8 cellular contexts compared by ENCODE assay signal in genomic region chr19:19193926-19194325, GRCh38. TPM values are rescaled to one million over a fixed set of nuclear protein-coding genes. Genes with fewer than 3 reads are reported as not detected.
DNase-seq lines count a peak whose midpoint lies in the region; ATAC-seq and TF ChIP-seq lines count a peak whose summit lies in the region.
"Had no signal": no experiment of that assay in that cellular context is flagged by ENCODE, and none has a peak within 500 bp of the region (broad histone marks: within the 10 kb centered on the region; RNA-seq: fewer than 3 reads in every experiment).

No MANE protein-coding gene starts in this region.

- no peaks in the 10 kb centered on the region for H3K9me3 ChIP-seq in heart right ventricle
- H3K9me3 ChIP-seq: stomach had no signal

- H3K4me1 ChIP-seq in heart right ventricle: peaks cover 9 to 54% (median 45%) of the 10 kb centered on the region in 9 donors

- intact Hi-C loops in heart right ventricle (cut with DNase I) (loop anchor here in 3 of 10 donors (5.0 to 10.0 kb wide), 3 partner anchors 128 to 301 kb away; partner anchors contain the start of genes MAU2 (in 3 of the 3) and SUGP1 (in 3 of the 3)), cardiac septum (cut with DNase I) (loop anchor here (2.0 to 10.0 kb wide), 4 partner anchors 127 to 311 kb away; partner anchors contain the start of genes GATAD2A, MAU2, SLC25A42 and SUGP1)

- H3K27me3 ChIP-seq in heart right ventricle: no peaks in the 10 kb centered on the region
- H3K27me3 ChIP-seq: stomach had no signal

- H3K36me3 Mint-ChIP-seq in endothelial cell (ENCODE audit: low read depth, unreplicated experiment) (peaks cover 21% of the 10 kb centered on the region), type B pancreatic cell (peaks cover 7% of the 10 kb centered on the region)

- H3K4me1 Mint-ChIP-seq in endothelial cell (ENCODE audit: unreplicated experiment) (peaks cover 24% of the 10 kb centered on the region), type B pancreatic cell (ENCODE audit: unreplicated experiment) (peaks cover 10% of the 10 kb centered on the region)

- ATAC-seq in heart right ventricle: no peak

- DNase-seq in heart right ventricle (no peak), cardiac septum (ENCODE audit: low spot score) (no peak), endothelial cell (ENCODE audit: low spot score) (no peak), type B pancreatic cell (ENCODE audit: extremely low spot score, unreplicated experiment) (no peak), GM20000 (ENCODE audit: low spot score) (no peak), KBM-7 (no peak)
- DNase-seq: stomach, SW 1271 had no signal

- H3K4me3 Mint-ChIP-seq in endothelial cell (ENCODE audit: unreplicated experiment): peak overlapping the region; percentile 97
- H3K4me3 Mint-ChIP-seq in type B pancreatic cell: peak overlapping the region; percentile 98

- no peak for TF ChIP-seq CTCF in heart right ventricle (IDR thresholded peaks at IDR 0.05)
- no peak for TF ChIP-seq CTCF in endothelial cell (IDR thresholded peaks at IDR 0.05; ENCODE audit: unreplicated experiment)
- no peak for TF ChIP-seq CTCF in type B pancreatic cell (conservative IDR thresholded peaks at IDR 0.05)
- TF ChIP-seq CTCF in GM20000 (IDR thresholded peaks at IDR 0.05; ENCODE audit: extremely low read depth, missing control alignments): no peak

- H3K27ac ChIP-seq in heart right ventricle: peak overlapping the region in 9 of 10 donors; percentile 2 to 100 (median 100)

- H3K27me3 Mint-ChIP-seq in endothelial cell (ENCODE audit: unreplicated experiment) (peaks cover 14% of the 10 kb centered on the region), type B pancreatic cell (no peaks in the 10 kb centered on the region)

- peak overlapping the region in 8 of 10 donors; percentile 76 to 99 (median 93) for H3K4me3 ChIP-seq in heart right ventricle

- no peaks in the 10 kb centered on the region for H3K9me3 Mint-ChIP-seq in endothelial cell (ENCODE audit: unreplicated experiment)
- no peaks in the 10 kb centered on the region for H3K9me3 Mint-ChIP-seq in type B pancreatic cell

- in situ Hi-C loops in KBM-7 (cut with MboI; ENCODE audit: low pct_unique_long_range_greater_than_20kb, low sequenced_read_pairs): no loop called here

- 52 to 66% methylated on average over 5 of the region's 5 CpGs for WGBS in heart right ventricle, 2 donors

- peaks cover 0 to 45% (median 20%) of the 10 kb centered on the region in 9 donors for H3K36me3 ChIP-seq in heart right ventricle

- H3K27ac Mint-ChIP-seq in endothelial cell (ENCODE audit: unreplicated experiment) (peak overlapping the region; percentile 32), type B pancreatic cell (peak overlapping the region; percentile 59)

RNA-seq across cellular contexts. Expression of gene RFXANK, which starts 1.9 kb away (rescaled TPM):
- total RNA-seq in heart right ventricle: 10 to 100 TPM; 30.6 to 42.6 (median 35.8) TPM
- polyA plus RNA-seq in heart right ventricle: 100 to 1,000 TPM in 1 of 2 donors, 10 to 100 TPM in 1; 87.6 to 109 TPM
- total RNA-seq in cardiac septum: 29.6 TPM
- 131 TPM for total RNA-seq in endothelial cell (ENCODE audit: unreplicated experiment)
- total RNA-seq in type B pancreatic cell (ENCODE audit: low replicate concordance): 79.7 and 103 TPM in 2 replicates

RNA-seq across cellular contexts. Expression of gene BORCS8, which starts 2.0 kb away (rescaled TPM):
- 10 to 100 TPM; 21.1 to 33.2 (median 25.0) TPM for total RNA-seq in heart right ventricle
- polyA plus RNA-seq in heart right ventricle: 10 to 100 TPM; 22.0 to 27.9 TPM
- total RNA-seq in cardiac septum: 27.1 TPM
- 31.3 TPM for total RNA-seq in endothelial cell (ENCODE audit: unreplicated experiment)
- total RNA-seq in type B pancreatic cell (ENCODE audit: low replicate concordance): 28.8 and 29.1 TPM in 2 replicates

RNA-seq across cellular contexts. Expression of gene NR2C2AP, which starts 9.3 kb away (rescaled TPM):
- total RNA-seq in heart right ventricle (1 to 10 TPM; 3.2 to 8.5 (median 5.1) TPM), cardiac septum (6.1 TPM), endothelial cell (ENCODE audit: unreplicated experiment) (4.3 TPM), type B pancreatic cell (ENCODE audit: low replicate concordance) (15.2 and 22.9 TPM in 2 replicates)
- polyA plus RNA-seq in heart right ventricle: 10 to 100 TPM in 1 of 2 donors, 1 to 10 TPM in 1; 9.3 to 23.4 TPM

RNA-seq across cellular contexts. Expression of gene NCAN, which starts 17.8 kb away (rescaled TPM):
- total RNA-seq in heart right ventricle: not detected
- not detected for polyA plus RNA-seq in heart right ventricle
- total RNA-seq in cardiac septum: not detected
- total RNA-seq in endothelial cell (ENCODE audit: unreplicated experiment): 0.05 TPM
- 0.07 and 0.80 TPM in 2 replicates for total RNA-seq in type B pancreatic cell (ENCODE audit: low replicate concordance)

RNA-seq across cellular contexts. Expression of gene MEF2B, which starts 23.9 kb away (rescaled TPM):
- under 1 TPM in 7 of 10 donors, not detected in 3; 0.34 to 0.99 (median 0.54) TPM for total RNA-seq in heart right ventricle
- 1 to 10 TPM in 1 of 2 donors, under 1 TPM in 1; 0.41 to 2.3 TPM for polyA plus RNA-seq in heart right ventricle
- total RNA-seq in cardiac septum: 0.67 TPM
- total RNA-seq in endothelial cell (ENCODE audit: unreplicated experiment): 0.97 TPM
- 1.5 and 1.6 TPM in 2 replicates for total RNA-seq in type B pancreatic cell (ENCODE audit: low replicate concordance)
